Comparison of ENCODE assay signal across 17 cellular contexts in genomic region chr6:7301702-7302101, GRCh38. TPM values are rescaled to one million over a fixed set of nuclear protein-coding genes. Genes with fewer than 3 reads are reported as not detected.
A peak's percentile ranks its signal among the peaks of the same experiment; 100 is the strongest.
DNase-seq lines count a peak whose midpoint lies in the region; ATAC-seq, FAIRE-seq and TF ChIP-seq lines count a peak whose summit lies in the region.
"Had no signal": no experiment of that assay in that cellular context is flagged by ENCODE, and none has a peak within 500 bp of the region (broad histone marks: within the 10 kb centered on the region; RNA-seq: fewer than 3 reads in every experiment).

No MANE protein-coding gene starts in this region.

- H4K20me1 ChIP-seq in OCI-LY7 (ENCODE audit: insufficient read depth, low read length) = peaks cover 4% of the 10 kb centered on the region; the same call in 1 of the 2 replicates

- peaks cover 33% of the 10 kb centered on the region for H3K4me1 Mint-ChIP-seq in activated naive CD4-positive, alpha-beta T cell treated with anti-CD3 and anti-CD28 coated beads, Interleukin-2, amount 50 U/mL, for 24 hours
- H3K4me1 Mint-ChIP-seq in activated naive CD4-positive, alpha-beta T cell treated with anti-CD3 and anti-CD28 coated beads, Interleukin-2, amount 10 ng/mL, durations not matched to agents 7 days and 5 days = peaks cover 13% of the 10 kb centered on the region
- H3K4me1 Mint-ChIP-seq in endodermal cell (peaks cover 18% of the 10 kb centered on the region), CD14-positive monocyte (peaks cover 5% of the 10 kb centered on the region)

- H3K4me1 ChIP-seq in OCI-LY7 (ENCODE audit: insufficient read depth, low read length, poor library complexity, severe bottlenecking) (no peaks in the 10 kb centered on the region), endodermal cell (ENCODE audit: control insufficient read depth, insufficient read depth, low read length) (no peaks in the 10 kb centered on the region), pancreas (peaks cover 0 to 7% (median 5%) of the 10 kb centered on the region in 3 donors)
- H3K4me1 ChIP-seq: HAP-1 had no signal

- no peaks in the 10 kb centered on the region for H3K27me3 Mint-ChIP-seq in activated naive CD4-positive, alpha-beta T cell treated with anti-CD3 and anti-CD28 coated beads, Interleukin-2, amount 50 U/mL, for 24 hours
- H3K27me3 Mint-ChIP-seq in activated naive CD4-positive, alpha-beta T cell treated with anti-CD3 and anti-CD28 coated beads, Interleukin-2, amount 10 ng/mL, durations not matched to agents 7 days and 5 days = no peaks in the 10 kb centered on the region
- H3K27me3 Mint-ChIP-seq in endodermal cell (ENCODE audit: insufficient read depth) (no peaks in the 10 kb centered on the region), CD14-positive monocyte (ENCODE audit: low read depth in 3 of 3) (no peaks in the 10 kb centered on the region)

- peaks cover 24% of the 10 kb centered on the region for H3K79me2 ChIP-seq in OCI-LY7 (ENCODE audit: insufficient read depth, low read depth, low read length)

- no peak overlapping the region for H3K4me3 Mint-ChIP-seq in activated naive CD4-positive, alpha-beta T cell treated with anti-CD3 and anti-CD28 coated beads, Interleukin-2, amount 50 U/mL, for 24 hours
- H3K4me3 Mint-ChIP-seq in activated naive CD4-positive, alpha-beta T cell treated with anti-CD3 and anti-CD28 coated beads, Interleukin-2, amount 10 ng/mL, durations not matched to agents 7 days and 5 days = no peak overlapping the region
- no peak overlapping the region for H3K4me3 Mint-ChIP-seq in endodermal cell
- H3K4me3 Mint-ChIP-seq in CD14-positive monocyte = no peak overlapping the region

- no peaks in the 10 kb centered on the region for H3K27me3 ChIP-seq in endodermal cell (ENCODE audit: control insufficient read depth, insufficient read depth, low read length, poor library complexity, severe bottlenecking)
- H3K27me3 ChIP-seq in pancreas = no peaks in the 10 kb centered on the region

- TF ChIP-seq CTCF in OCI-LY7 (conservative IDR thresholded peaks at IDR 0.05; ENCODE audit: low read length) = no peak
- TF ChIP-seq CTCF in endodermal cell (conservative IDR thresholded peaks at IDR 0.05) = no peak
- TF ChIP-seq CTCF in pancreas (IDR thresholded peaks at IDR 0.05) = no peak
- no peak for TF ChIP-seq CTCF in CD14-positive monocyte (IDR thresholded peaks at IDR 0.05)

- DNase-seq in activated naive CD4-positive, alpha-beta T cell treated with anti-CD3 and anti-CD28 coated beads, Interleukin-2, amount 10 ng/mL, durations not matched to agents 7 days and 5 days = no peak
- DNase-seq in OCI-LY7 (ENCODE audit: low spot score) = no peak
- DNase-seq in endodermal cell = no peak
- no peak for DNase-seq in pancreas
- DNase-seq in HCEC 1CT = no peak
- DNase-seq in CD14-positive monocyte (ENCODE audit: low spot score) = no peak
- DNase-seq in GM19240 (ENCODE audit: insufficient read length, low spot score) = no peak
- DNase-seq: Calu3, DMS 273 treated with DMSO at 0.1 percent for 48 hours, GOT3, IMR-90, KG1 had no signal

- TSS peak; percentile 7 for BruUV-seq in OCI-LY7 (replicated peaks; lab: Mats Ljungman, UMichigan)

- ATAC-seq in pancreas = peak; percentile 51 to 77 (median 63)
- ATAC-seq: GM12878 had no signal

- intact Hi-C loops in OCI-LY7 (cut with micrococcal nuclease; ENCODE audit: unreplicated experiment) (no loop called here), pancreas (cut with DNase I) (loop anchor here in 1 of 3 donors (10.0 kb wide), 1 partner anchor 303 kb away; no protein-coding TSS in a partner anchor), CD14-positive monocyte (cut with micrococcal nuclease) (no loop called here)

- H3K9ac ChIP-seq in endodermal cell (ENCODE audit: extremely low read depth, low read length, poor library complexity, severe bottlenecking) = no peak overlapping the region

- H3K36me3 ChIP-seq in OCI-LY7 (ENCODE audit: insufficient read depth, low read length) = peaks cover 96% of the 10 kb centered on the region
- H3K36me3 ChIP-seq in endodermal cell (ENCODE audit: control insufficient read depth, insufficient read depth, low read length) = peaks cover 91% of the 10 kb centered on the region
- H3K36me3 ChIP-seq in pancreas = peaks cover 0 to 48% (median 31%) of the 10 kb centered on the region in 3 donors

- no peaks in the 10 kb centered on the region for H3K9me2 ChIP-seq in OCI-LY7 (ENCODE audit: insufficient read depth, low read length)

- H3K4me3 ChIP-seq in OCI-LY7 (ENCODE audit: low read depth, low read length, poor library complexity, severe bottlenecking) (no peak overlapping the region), endodermal cell (ENCODE audit: low read length) (no peak overlapping the region), pancreas (no peak overlapping the region)
- H3K4me3 ChIP-seq: GM12878, HAP-1 had no signal

- CTCF ChIA-PET in activated naive CD4-positive, alpha-beta T cell treated with anti-CD3 and anti-CD28 coated beads, Interleukin-2, amount 10 ng/mL, durations not matched to agents 7 days and 5 days (lab: Charles Lee) = no interaction called here
- CTCF ChIA-PET in OCI-LY7 (lab: Charles Lee; ENCODE audit: unreplicated experiment) = no interaction called here

- H2AFZ ChIP-seq in OCI-LY7 (ENCODE audit: low read length) = no peak overlapping the region

- peak overlapping the region; percentile 41 for H3K27ac Mint-ChIP-seq in activated naive CD4-positive, alpha-beta T cell treated with anti-CD3 and anti-CD28 coated beads, Interleukin-2, amount 50 U/mL, for 24 hours
- H3K27ac Mint-ChIP-seq in activated naive CD4-positive, alpha-beta T cell treated with anti-CD3 and anti-CD28 coated beads, Interleukin-2, amount 10 ng/mL, durations not matched to agents 7 days and 5 days = no peak overlapping the region
- H3K27ac Mint-ChIP-seq in endodermal cell (peak overlapping the region; percentile 32), CD14-positive monocyte (no peak overlapping the region)

- H3K27ac ChIP-seq in OCI-LY7 (ENCODE audit: low read depth, low read length, poor library complexity, severe bottlenecking) (no peak overlapping the region), endodermal cell (ENCODE audit: low read depth, low read length) (no peak overlapping the region), pancreas (peak overlapping the region in 1 of 4 donors; percentile 26)
- H3K27ac ChIP-seq: 22Rv1 had no signal

- H3K36me3 Mint-ChIP-seq in activated naive CD4-positive, alpha-beta T cell treated with anti-CD3 and anti-CD28 coated beads, Interleukin-2, amount 50 U/mL, for 24 hours = peaks cover 14% of the 10 kb centered on the region
- peaks cover 53% of the 10 kb centered on the region for H3K36me3 Mint-ChIP-seq in activated naive CD4-positive, alpha-beta T cell treated with anti-CD3 and anti-CD28 coated beads, Interleukin-2, amount 10 ng/mL, durations not matched to agents 7 days and 5 days
- H3K36me3 Mint-ChIP-seq in endodermal cell (ENCODE audit: low read depth) (peaks cover 78% of the 10 kb centered on the region), CD14-positive monocyte (peaks cover 79 to 99% of the 10 kb centered on the region in 2 donors)

- no peak overlapping the region for H3K4me2 ChIP-seq in OCI-LY7 (ENCODE audit: low read length)

- POLR2A ChIA-PET in OCI-LY7 (lab: Charles Lee) = interaction anchor here (1.0 to 1.9 kb wide), 2 partner anchors 16 to 94 kb away, joined by 3 to 4 read pairs; no protein-coding TSS in a partner anchor

- no peaks in the 10 kb centered on the region for H3K9me3 Mint-ChIP-seq in activated naive CD4-positive, alpha-beta T cell treated with anti-CD3 and anti-CD28 coated beads, Interleukin-2, amount 50 U/mL, for 24 hours
- H3K9me3 Mint-ChIP-seq in activated naive CD4-positive, alpha-beta T cell treated with anti-CD3 and anti-CD28 coated beads, Interleukin-2, amount 10 ng/mL, durations not matched to agents 7 days and 5 days = no peaks in the 10 kb centered on the region
- no peaks in the 10 kb centered on the region for H3K9me3 Mint-ChIP-seq in endodermal cell
- no peaks in the 10 kb centered on the region for H3K9me3 Mint-ChIP-seq in CD14-positive monocyte

- whole genome bisulfite sequencing in endodermal cell (ENCODE audit: insufficient coverage in 1 of 2, insufficient read length in 1 of 2), 2 experiments = 78 to 95% methylated on average over 3 to 7 of the region's 7 CpGs
- WGBS in pancreas, 2 donors = 38 to 43% methylated on average over 7 of the region's 7 CpGs

- no peaks in the 10 kb centered on the region for H3K9me3 ChIP-seq in OCI-LY7 (ENCODE audit: low read length)
- H3K9me3 ChIP-seq in endodermal cell (ENCODE audit: control insufficient read depth, low read length) = no peaks in the 10 kb centered on the region
- H3K9me3 ChIP-seq in pancreas = no peaks in the 10 kb centered on the region
- H3K9me3 ChIP-seq: HAP-1 had no signal

- no peak for FAIRE-seq in pancreas (lab: Jason Lieb, UNC)
- FAIRE-seq: GM12878, GM18507 had no signal

RNA-seq across cellular contexts. Expression of gene SSR1, which starts 11.3 kb away (rescaled TPM):
- 31.6 and 36.0 TPM in 2 replicates for total RNA-seq in OCI-LY7 (2014; rRNA removed; shearing (Covaris generic))
- 126 and 138 TPM in 2 replicates for total RNA-seq in OCI-LY7 (2022)
- total RNA-seq in endodermal cell = 100 to 1,000 TPM; 145 to 167 TPM
- 76.6 TPM for polyA plus RNA-seq in endodermal cell (2013, experiment 1 of 2)
- 79.3 TPM for polyA plus RNA-seq in endodermal cell (2013, experiment 2 of 2)
- total RNA-seq in pancreas = 100 to 1,000 TPM in 3 of 6 donors, 10 to 100 TPM in 3; 64.3 to 138 (median 109) TPM
- polyA plus RNA-seq in pancreas = 10 to 100 TPM; 11.5 to 37.0 TPM
- 100 to 1,000 TPM; 251 to 302 TPM for polyA plus RNA-seq in CD14-positive monocyte

Comparison
In these comparisons a context has a peak if more than half of its experiments do, and no peak if none do; other contexts are left out.
1. H3K27ac Mint-ChIP-seq: peak in activated naive CD4-positive, alpha-beta T cell treated with anti-CD3 and anti-CD28 coated beads, Interleukin-2, amount 50 U/mL, for 24 hours (single experiment) and endodermal cell (single experiment); none in activated naive CD4-positive, alpha-beta T cell treated with anti-CD3 and anti-CD28 coated beads, Interleukin-2, amount 10 ng/mL, durations not matched to agents 7 days and 5 days (single experiment) and CD14-positive monocyte (0 of 7).